In the genomic region with DNA sequence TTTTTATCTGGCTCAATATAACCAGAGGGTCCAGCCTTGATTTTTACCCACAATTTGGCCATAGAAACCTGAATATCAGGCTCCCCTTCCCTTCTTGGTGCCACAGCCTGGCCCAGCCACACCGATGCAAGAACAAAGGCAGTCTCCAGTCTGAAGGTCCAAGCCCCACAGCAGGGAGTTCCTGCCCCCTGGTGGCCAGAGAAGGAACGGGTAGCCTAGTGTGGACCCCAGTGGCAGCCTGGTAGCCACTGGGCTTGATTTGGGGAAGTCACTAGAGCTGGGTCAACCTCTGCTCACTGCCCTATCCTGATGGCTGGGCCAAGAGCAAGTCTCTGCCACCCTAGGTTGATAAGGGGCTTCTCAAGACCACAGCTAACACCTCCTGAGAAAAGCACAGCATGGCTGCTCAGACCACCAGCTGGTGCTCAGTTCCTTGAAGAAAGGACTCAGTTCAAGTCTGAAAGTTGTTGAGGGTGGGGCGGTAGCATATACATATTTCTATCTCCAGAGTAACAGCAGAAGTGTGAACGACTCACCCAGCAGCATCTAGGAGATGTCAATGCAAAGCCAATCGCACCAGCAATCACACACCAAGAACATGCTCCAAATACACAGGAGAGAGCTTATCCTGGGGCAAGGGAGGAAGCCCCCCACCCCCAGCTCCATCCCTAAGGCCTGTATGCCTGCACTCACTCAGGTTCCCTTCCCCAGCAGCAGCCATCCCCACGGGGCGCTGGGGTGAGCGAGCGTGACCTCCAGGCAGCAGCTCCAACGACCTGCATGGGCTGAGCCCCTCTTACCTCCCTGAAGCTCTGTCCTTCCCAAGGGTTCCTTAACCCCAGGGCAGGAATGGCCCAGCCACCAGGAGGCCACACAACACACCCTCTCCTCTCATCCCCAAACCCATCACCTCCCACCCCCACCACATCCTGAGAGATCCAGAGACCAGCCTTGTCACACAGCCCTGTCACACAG, we compare ENCODE assay signal across 8 cellular contexts. TPM values are rescaled to one million over a fixed set of nuclear protein-coding genes. Genes with fewer than 3 reads are reported as not detected.
DNase-seq lines count a peak whose midpoint lies in the region; TF ChIP-seq lines count a peak whose summit lies in the region.

No MANE protein-coding gene starts in this region.

- no peak for TF ChIP-seq EP300 in suprapubic skin (IDR thresholded peaks at IDR 0.05)

- TF ChIP-seq POLR2A in suprapubic skin (IDR thresholded peaks at IDR 0.05), result no peak

- H3K36me3 ChIP-seq in suprapubic skin, result peaks cover 6% of the 10 kb centered on the region

- H3K4me3 ChIP-seq in suprapubic skin, result no peak overlapping the region

- H3K4me1 ChIP-seq in suprapubic skin, result peaks cover 7% of the 10 kb centered on the region

- DNase-seq in NCI-H2081 (lab: John Stamatoyannopoulos, UW), result peak; percentile 28 to 63
- DNase-seq in NCI-H2081 treated with DMSO at 0.1 percent for 48 hours (lab: John Stamatoyannopoulos, UW), result no peak
- DNase-seq in HuH-7.5 (ENCODE audit: low spot score), result peak; percentile 87
- DNase-seq in SHP77 (lab: John Stamatoyannopoulos, UW), result peak; percentile 56 to 71
- DNase-seq in activated effector memory CD4-positive, alpha-beta T cell treated with Interleukin-2 at 50 U/mL for 16 hours, result peak; percentile 71
- DNase-seq in foreskin melanocyte, result peak; percentile 53
- peak in 53 of 56 donors; percentile 19 to 92 (median 72) for DNase-seq in nucleus accumbens (lab: John Stamatoyannopoulos, UW)
- peak; percentile 91 to 93 for DNase-seq in suprapubic skin (ENCODE audit: low spot score in 2 of 2)

- peak; percentile 93 for TF ChIP-seq CTCF in suprapubic skin (IDR thresholded peaks at IDR 0.05)

- WGBS in suprapubic skin, result 56% methylated on average over 8 of the region's 10 CpGs

- H3K9me3 ChIP-seq in suprapubic skin, result no peaks in the 10 kb centered on the region

- H3K27ac ChIP-seq in suprapubic skin, result no peak overlapping the region

- no peaks in the 10 kb centered on the region for H3K27me3 ChIP-seq in suprapubic skin

RNA-seq across cellular contexts. Expression of gene PFKFB4, which starts 7.6 kb away (rescaled TPM):
- 10 to 100 TPM in 1 of 4 donors, 1 to 10 TPM in 3; 3.6 to 12.7 (median 8.3) TPM for total RNA-seq in suprapubic skin

RNA-seq across cellular contexts. Expression of gene UCN2, which starts 14.6 kb away (rescaled TPM):
- total RNA-seq in suprapubic skin, result 10 to 100 TPM; 10.1 to 23.7 (median 18.0) TPM

RNA-seq across cellular contexts. Expression of gene SHISA5, which starts 45.0 kb away (rescaled TPM):
- total RNA-seq in suprapubic skin, result 10 to 100 TPM; 60.1 to 98.0 (median 87.3) TPM

RNA-seq across cellular contexts. Expression of gene COL7A1, which starts 46.1 kb away (rescaled TPM):
- total RNA-seq in suprapubic skin, result 100 to 1,000 TPM; 287 to 596 (median 348) TPM
